ENCODE assay signal across 15 cellular contexts in genomic region chr3:25775936-25776335, GRCh38. TPM values are rescaled to one million over a fixed set of nuclear protein-coding genes. Genes with fewer than 3 reads are reported as not detected.
DNase-seq lines count a peak whose midpoint lies in the region; ATAC-seq and TF ChIP-seq lines count a peak whose summit lies in the region.
"Had no signal": no experiment of that assay in that cellular context is flagged by ENCODE, and none has a peak within 500 bp of the region (broad histone marks: within the 10 kb centered on the region; RNA-seq: fewer than 3 reads in every experiment).

No MANE protein-coding gene starts in this region.

- no peak overlapping the region for H3K27ac ChIP-seq in left ventricle myocardium inferior (replicated peaks)
- H3K27ac ChIP-seq in neuronal stem cell (replicated peaks; ENCODE audit: low read length) = no peak overlapping the region

- H3K36me3 ChIP-seq in left ventricle myocardium inferior (peaks cover 52% of the 10 kb centered on the region), neuronal stem cell (replicated peaks in 1 of 2; ENCODE audit: control insufficient read depth in 2 of 2, insufficient read depth in 2 of 2, low read length in 2 of 2) (peaks cover 12 to 57% of the 10 kb centered on the region in 2 donors)

- peak; percentile 90 for ATAC-seq in GM18520 (IDR thresholded peaks at IDR 0.05; ENCODE audit: unreplicated experiment)
- peak; percentile 81 for ATAC-seq in GM21360 (IDR thresholded peaks at IDR 0.05; ENCODE audit: unreplicated experiment)
- peak; percentile 54 for ATAC-seq in HG02870 (IDR thresholded peaks at IDR 0.05; ENCODE audit: unreplicated experiment)
- ATAC-seq in activated B cell treated with CpG ODN at 0.5 μM for 24 hours (ENCODE audit: low read depth) = peak; percentile 56
- ATAC-seq: PC-3 had no signal

- H3K4me3 ChIP-seq in left ventricle myocardium inferior = no peak overlapping the region
- no peak overlapping the region for H3K4me3 ChIP-seq in neuronal stem cell (ENCODE audit: low read length in 2 of 2)

- H2AFZ ChIP-seq in neuronal stem cell (ENCODE audit: low read length) = no peak overlapping the region

- H3K4ac ChIP-seq in neuronal stem cell (ENCODE audit: low read length) = no peak overlapping the region

- intact Hi-C loops in activated B cell treated with CpG ODN at 0.5 μM for 24 hours (cut with micrococcal nuclease) = no loop called here
- intact Hi-C loops in left ventricle myocardium inferior (cut with micrococcal nuclease) = no loop called here

- H3K4me3 Mint-ChIP-seq in activated B cell treated with CpG ODN at 0.5 μM for 24 hours = no peak overlapping the region
- H3K4me3 Mint-ChIP-seq: activated CD4-positive, alpha-beta T cell treated with anti-CD3 and anti-CD28 coated beads, Interleukin-2, amount 10 ng/mL, durations not matched to agents 7 days and 5 days had no signal

- H3K14ac ChIP-seq in neuronal stem cell (ENCODE audit: low read length) = no peak overlapping the region

- TF ChIP-seq CTCF in activated B cell treated with CpG ODN at 0.5 μM for 24 hours (IDR thresholded peaks at IDR 0.05) (no peak), left ventricle myocardium inferior (IDR thresholded peaks at IDR 0.05; ENCODE audit: borderline replicate concordance) (no peak)

- H2BK15ac ChIP-seq in neuronal stem cell (ENCODE audit: low read length) = no peak overlapping the region

- H3K27ac Mint-ChIP-seq in activated B cell treated with CpG ODN at 0.5 μM for 24 hours = no peak overlapping the region
- H3K27ac Mint-ChIP-seq: activated CD4-positive, alpha-beta T cell treated with anti-CD3 and anti-CD28 coated beads, Interleukin-2, amount 10 ng/mL, durations not matched to agents 7 days and 5 days had no signal

- H3K79me1 ChIP-seq in neuronal stem cell (ENCODE audit: low read depth, low read length) = no peaks in the 10 kb centered on the region

- H3K4me1 ChIP-seq in left ventricle myocardium inferior = peaks cover 8% of the 10 kb centered on the region
- no peaks in the 10 kb centered on the region for H3K4me1 ChIP-seq in neuronal stem cell (ENCODE audit: control insufficient read depth in 2 of 2, insufficient read depth in 1 of 2, low read depth in 1 of 2, low read length in 2 of 2)

- no CpG with 5 or more reads among the region's 2 CpGs for WGBS in neuronal stem cell (ENCODE audit: extremely low coverage in 2 of 2, insufficient read length in 2 of 2, insufficient replicate concordance in 1 of 2), 2 donors

- H3K27me3 Mint-ChIP-seq in activated B cell treated with CpG ODN at 0.5 μM for 24 hours = no peaks in the 10 kb centered on the region
- H3K27me3 Mint-ChIP-seq: activated CD4-positive, alpha-beta T cell treated with anti-CD3 and anti-CD28 coated beads, Interleukin-2, amount 10 ng/mL, durations not matched to agents 7 days and 5 days had no signal

- H3K23ac ChIP-seq in neuronal stem cell (ENCODE audit: low read depth, low read length, poor library complexity) = no peak overlapping the region

- CTCF ChIA-PET in activated B cell treated with CpG ODN at 0.5 μM for 24 hours (lab: Charles Lee) = no interaction called here

- H3K4me1 Mint-ChIP-seq in activated B cell treated with CpG ODN at 0.5 μM for 24 hours = peaks cover 43% of the 10 kb centered on the region

- no peak for DNase-seq in activated B cell treated with CpG ODN at 0.5 μM for 24 hours
- DNase-seq in left ventricle myocardium inferior = no peak
- DNase-seq in neuronal stem cell (ENCODE audit: low spot score) = no peak
- no peak for DNase-seq in cerebellar cortex (ENCODE audit: low spot score)
- DNase-seq in inferior parietal cortex (ENCODE audit: extremely low spot score) = no peak
- DNase-seq: activated CD4-positive, alpha-beta T cell treated with anti-CD3 and anti-CD28 coated beads, Interleukin-2, amount 10 ng/mL, durations not matched to agents 7 days and 5 days; activated T-cell treated with anti-CD3 and anti-CD28 coated beads, Interleukin-2, amount 50 U/mL, for 1 hour; Calu3; Kasumi-1; NCI-H146; NCI-H510A treated with DMSO at 0.1 percent for 48 hours; PC-3 had no signal

- no peaks in the 10 kb centered on the region for H3K27me3 ChIP-seq in left ventricle myocardium inferior (ENCODE audit: low read depth)
- no peaks in the 10 kb centered on the region for H3K27me3 ChIP-seq in neuronal stem cell (ENCODE audit: control insufficient read depth in 3 of 3, insufficient read depth in 3 of 3, low read depth in 1 of 3, low read length in 3 of 3)

- H3K9me3 Mint-ChIP-seq in activated B cell treated with CpG ODN at 0.5 μM for 24 hours = peaks cover 2% of the 10 kb centered on the region

- H2BK5ac ChIP-seq in neuronal stem cell (ENCODE audit: low read length) = no peak overlapping the region

- H4K91ac ChIP-seq in neuronal stem cell (ENCODE audit: low read depth, low read length, poor library complexity) = no peak overlapping the region

- POLR2A ChIA-PET in activated B cell treated with CpG ODN at 0.5 μM for 24 hours (lab: Charles Lee) = no interaction called here

- no peak overlapping the region for H2BK120ac ChIP-seq in neuronal stem cell (ENCODE audit: low read depth, low read length)

- H2AK5ac ChIP-seq in neuronal stem cell (ENCODE audit: low read depth, low read length) = no peak overlapping the region

- H3K9ac ChIP-seq in neuronal stem cell (ENCODE audit: low read depth, low read length, poor library complexity) = no peak overlapping the region

- H3K4me2 ChIP-seq in neuronal stem cell (ENCODE audit: insufficient read depth, low read length, poor library complexity, severe bottlenecking) = no peak overlapping the region

- H3K36me3 Mint-ChIP-seq in activated B cell treated with CpG ODN at 0.5 μM for 24 hours (ENCODE audit: low read depth) = peaks cover 72% of the 10 kb centered on the region

- no peak overlapping the region for H2BK12ac ChIP-seq in neuronal stem cell (ENCODE audit: low read length)

- H3K9me3 ChIP-seq in left ventricle myocardium inferior (replicated peaks) (peaks cover 12% of the 10 kb centered on the region), neuronal stem cell (replicated peaks in 1 of 2; ENCODE audit: control insufficient read depth in 2 of 2, insufficient read depth in 1 of 2, low read depth in 1 of 2, low read length in 2 of 2) (peaks cover 2 to 28% of the 10 kb centered on the region in 2 donors)

- H3K18ac ChIP-seq in neuronal stem cell (ENCODE audit: low read length) = no peak overlapping the region

- no peak overlapping the region for H4K8ac ChIP-seq in neuronal stem cell (ENCODE audit: low read depth, low read length)

RNA-seq across cellular contexts. Expression of gene NGLY1, which starts 7.3 kb away (rescaled TPM):
- total RNA-seq in activated B cell treated with CpG ODN at 0.5 μM for 24 hours (104 and 127 TPM in 2 replicates), left ventricle myocardium inferior (27.7 TPM)
- 11.5 TPM for polyA plus RNA-seq in neuronal stem cell (2013, experiment 1 of 2)
- 10.1 TPM for polyA plus RNA-seq in neuronal stem cell (2013, experiment 2 of 2)

RNA-seq across cellular contexts. Expression of gene OXSM, which starts 14.0 kb away (rescaled TPM):
- 12.6 and 14.2 TPM in 2 replicates for total RNA-seq in activated B cell treated with CpG ODN at 0.5 μM for 24 hours
- total RNA-seq in left ventricle myocardium inferior = 15.6 TPM
- polyA plus RNA-seq in neuronal stem cell (2013, experiment 1 of 2) = 2.2 TPM
- polyA plus RNA-seq in neuronal stem cell (2013, experiment 2 of 2) = 2.4 TPM
